ENCODE assay signal across 16 cellular contexts in the genomic region with DNA sequence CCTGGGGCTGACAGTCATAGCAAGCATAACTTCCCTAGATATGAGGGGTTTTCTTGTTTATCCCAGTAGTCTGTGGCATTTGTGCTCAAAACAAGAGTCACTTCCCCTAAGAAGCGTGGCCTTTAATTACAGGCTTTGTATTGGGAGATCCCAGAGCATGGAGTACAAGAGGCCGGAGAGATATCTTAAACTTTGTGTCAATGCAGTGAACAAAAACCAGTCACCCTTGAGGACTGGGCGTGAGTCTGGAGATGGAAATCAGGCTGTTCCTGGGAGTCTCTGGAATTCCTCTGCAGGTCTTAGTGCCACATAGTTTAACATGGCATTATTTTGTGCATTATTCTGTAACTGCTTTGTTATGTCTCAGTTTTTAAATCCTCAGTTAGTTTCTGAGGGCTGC.
A peak's percentile ranks its signal among the peaks of the same experiment; 100 is the strongest.
DNase-seq lines count a peak whose midpoint lies in the region; ATAC-seq and TF ChIP-seq lines count a peak whose summit lies in the region.
"Had no signal": no experiment of that assay in that cellular context is flagged by ENCODE, and none has a peak within 500 bp of the region (broad histone marks: within the 10 kb centered on the region; RNA-seq: fewer than 3 reads in every experiment).

No MANE protein-coding gene starts in this region.

- H3K36me3 ChIP-seq in cardiac muscle cell, result no peaks in the 10 kb centered on the region
- H3K36me3 ChIP-seq in heart right ventricle, result no peaks in the 10 kb centered on the region
- H3K36me3 ChIP-seq in mesendoderm (ENCODE audit: control insufficient read depth, insufficient read depth, low read length), result no peaks in the 10 kb centered on the region
- no peaks in the 10 kb centered on the region for H3K36me3 ChIP-seq in smooth muscle cell (ENCODE audit: low read depth)
- H3K36me3 ChIP-seq: BLaER1, HAP-1 had no signal

- intact Hi-C loops in heart right ventricle (cut with DNase I), result no loop called here

- H3K23me2 ChIP-seq in H9 (ENCODE audit: insufficient read length, low read depth, low read length, poor library complexity, severe bottlenecking), result no peaks in the 10 kb centered on the region

- H3K14ac ChIP-seq in H9 (ENCODE audit: insufficient read depth, low read length), result no peak overlapping the region

- H2BK20ac ChIP-seq in H9 (ENCODE audit: low read depth, low read length, poor library complexity, severe bottlenecking), result no peak overlapping the region

- H4K5ac ChIP-seq in H9 (ENCODE audit: insufficient read length, low read depth, low read length) (no peak overlapping the region), mesendoderm (ENCODE audit: low read length) (no peak overlapping the region)

- peaks cover 10 to 18% of the 10 kb centered on the region in 2 experiments for H3K4me1 Mint-ChIP-seq in H9
- H3K4me1 Mint-ChIP-seq: CD4-positive, alpha-beta memory T cell had no signal

- no peak overlapping the region for H2BK12ac ChIP-seq in H9 (ENCODE audit: insufficient read length, low read depth, low read length)

- H3K9me3 ChIP-seq in cardiac muscle cell (ENCODE audit: low read depth), result no peaks in the 10 kb centered on the region
- peaks cover 0 to 14% (median 0%) of the 10 kb centered on the region in 11 donors for H3K9me3 ChIP-seq in heart right ventricle
- no peaks in the 10 kb centered on the region for H3K9me3 ChIP-seq in H9 (ENCODE audit: control insufficient read depth, low read depth, low read length)
- H3K9me3 ChIP-seq in smooth muscle cell (replicated peaks; ENCODE audit: low read depth), result no peaks in the 10 kb centered on the region
- H3K9me3 ChIP-seq: A549, HAP-1 had no signal

- H3K27ac ChIP-seq in cardiac muscle cell (peak overlapping the region; percentile 12), heart right ventricle (no peak overlapping the region), H9 (ENCODE audit: insufficient read length, low read depth, low read length) (no peak overlapping the region), mesendoderm (ENCODE audit: low read depth, low read length) (no peak overlapping the region), smooth muscle cell (ENCODE audit: low read depth) (peak overlapping the region; percentile 14)
- H3K27ac ChIP-seq: A549, BLaER1 had no signal

- no peak overlapping the region for H3K56ac ChIP-seq in H9 (ENCODE audit: insufficient read length, low read depth, low read length)
- H3K56ac ChIP-seq in mesendoderm (ENCODE audit: low read length), result no peak overlapping the region

- H2BK5ac ChIP-seq in H9 (ENCODE audit: insufficient read length, low read length) (no peak overlapping the region), mesendoderm (ENCODE audit: low read length) (no peak overlapping the region)

- H3K79me2 ChIP-seq in H9 (ENCODE audit: insufficient read depth, low read length), result no peaks in the 10 kb centered on the region
- H3K79me2 ChIP-seq in mesendoderm (ENCODE audit: control insufficient read depth, insufficient read depth, low read length), result no peaks in the 10 kb centered on the region
- H3K79me2 ChIP-seq in smooth muscle cell (ENCODE audit: low read depth), result no peaks in the 10 kb centered on the region

- H3K9ac ChIP-seq in H9 (ENCODE audit: extremely low read depth, insufficient read length, low read length), result no peak overlapping the region
- no peak overlapping the region for H3K9ac ChIP-seq in mesendoderm (ENCODE audit: low read length)
- H3K9ac ChIP-seq in smooth muscle cell (ENCODE audit: low read depth), result no peak overlapping the region
- H3K9ac ChIP-seq: BLaER1 had no signal

- 60 to 66% methylated on average over 3 of the region's 3 CpGs for WGBS in heart right ventricle, 2 donors
- WGBS in H9 (ENCODE audit: extremely low coverage, insufficient read length, low lambda C conversion rate), result no CpG with 5 or more reads among the region's 3 CpGs
- WGBS in mesendoderm (ENCODE audit: extremely low coverage, insufficient coverage, low lambda C conversion rate), result no CpG with 5 or more reads among the region's 3 CpGs
- 31% methylated on average over 3 of the region's 3 CpGs for WGBS in smooth muscle cell (ENCODE audit: low lambda C conversion rate)

- no peaks in the 10 kb centered on the region for H3K27me3 ChIP-seq in cardiac muscle cell
- peaks cover 0 to 10% (median 0%) of the 10 kb centered on the region in 7 donors for H3K27me3 ChIP-seq in heart right ventricle
- no peaks in the 10 kb centered on the region for H3K27me3 ChIP-seq in H9 (ENCODE audit: insufficient read depth, low read length)
- no peaks in the 10 kb centered on the region for H3K27me3 ChIP-seq in mesendoderm (ENCODE audit: insufficient read depth, low read length, poor library complexity)
- H3K27me3 ChIP-seq in smooth muscle cell (ENCODE audit: low read depth), result no peaks in the 10 kb centered on the region
- H3K27me3 ChIP-seq: BLaER1 had no signal

- no peaks in the 10 kb centered on the region; a peak in 2 of 5 replicates for H3K9me3 Mint-ChIP-seq in H9

- H4K20me1 ChIP-seq in H9 (ENCODE audit: control insufficient read depth, insufficient read depth, insufficient read length) (no peaks in the 10 kb centered on the region), smooth muscle cell (ENCODE audit: low read depth) (no peaks in the 10 kb centered on the region)
- H4K20me1 ChIP-seq: BLaER1 had no signal

- H2BK120ac ChIP-seq in H9 (ENCODE audit: low read depth, low read length, poor library complexity, severe bottlenecking) (no peak overlapping the region), mesendoderm (ENCODE audit: low read depth, low read length) (no peak overlapping the region)

- H4K8ac ChIP-seq in H9 (replicated peaks; ENCODE audit: insufficient read length, low read depth, low read length) (no peak overlapping the region), mesendoderm (ENCODE audit: low read depth, low read length) (no peak overlapping the region)

- H3K18ac ChIP-seq in H9 (ENCODE audit: insufficient read length, low read depth, low read length) (no peak overlapping the region), mesendoderm (ENCODE audit: low read length) (no peak overlapping the region)

- no peak overlapping the region for H2AK5ac ChIP-seq in H9 (ENCODE audit: insufficient read length, low read length)
- no peak overlapping the region for H2AK5ac ChIP-seq in mesendoderm (ENCODE audit: low read length)

- H3T11ph ChIP-seq in H9 (ENCODE audit: low read length), result no peak overlapping the region

- H3K4ac ChIP-seq in H9 (ENCODE audit: low read depth, low read length) (no peak overlapping the region), mesendoderm (ENCODE audit: low read depth, low read length) (no peak overlapping the region)

- H3K4me3 ChIP-seq in cardiac muscle cell (no peak overlapping the region), heart right ventricle (no peak overlapping the region), mesendoderm (ENCODE audit: low read length) (no peak overlapping the region), smooth muscle cell (no peak overlapping the region)
- H3K4me3 ChIP-seq: A549, BLaER1, GM12878, HAP-1 had no signal

- no peak overlapping the region for H3K4me2 ChIP-seq in H9 (ENCODE audit: insufficient read depth, insufficient read length, low read length)
- H3K4me2 ChIP-seq in mesendoderm (ENCODE audit: low read length), result no peak overlapping the region
- H3K4me2 ChIP-seq in smooth muscle cell, result no peak overlapping the region
- H3K4me2 ChIP-seq: A549, BLaER1 had no signal

- H2AFZ ChIP-seq in H9 (ENCODE audit: low read length) (peak overlapping the region; percentile 52), smooth muscle cell (ENCODE audit: low read depth) (no peak overlapping the region)

- H3K4me1 ChIP-seq in cardiac muscle cell (ENCODE audit: low read depth) (no peaks in the 10 kb centered on the region), heart right ventricle (peaks cover 0 to 3% (median 0%) of the 10 kb centered on the region in 9 donors), H9 (ENCODE audit: insufficient read depth, low read length) (no peaks in the 10 kb centered on the region), mesendoderm (ENCODE audit: control insufficient read depth, low read depth, low read length) (no peaks in the 10 kb centered on the region), smooth muscle cell (ENCODE audit: low read depth) (no peaks in the 10 kb centered on the region)
- H3K4me1 ChIP-seq: A549 had no signal

- no peaks in the 10 kb centered on the region for H3F3A ChIP-seq in smooth muscle cell (ENCODE audit: low read depth)

- no peaks in the 10 kb centered on the region; the same call in 1 of the 2 replicates for H3K27me3 Mint-ChIP-seq in H9 (ENCODE audit: low read depth)

- no peak for TF ChIP-seq CTCF in cardiac muscle cell (IDR thresholded peaks at IDR 0.05; ENCODE audit: low read depth, low read length)
- no peak for TF ChIP-seq CTCF in heart right ventricle (IDR thresholded peaks at IDR 0.05)
- no peak for TF ChIP-seq CTCF in H9 (conservative IDR thresholded peaks at IDR 0.05)
- no peak for TF ChIP-seq CTCF in smooth muscle cell (IDR thresholded peaks at IDR 0.05; ENCODE audit: borderline replicate concordance, insufficient read depth, poor library complexity, severe bottlenecking)

- H3K4me3 Mint-ChIP-seq in H9, result no peak overlapping the region
- H3K4me3 Mint-ChIP-seq: CD14-positive monocyte; CD4-positive, alpha-beta memory T cell had no signal

- DNase-seq in cardiac muscle cell (ENCODE audit: low read depth in 1 of 2, low spot score in 1 of 2) (peak in 1 of 2 donors; percentile 3), heart right ventricle (no peak), H9 (no peak), mesendoderm (peak; percentile 14), smooth muscle cell (lab: John Stamatoyannopoulos, UW; ENCODE audit: unreplicated experiment) (no peak), NCI-H2171 treated with DMSO at 0.1 percent for 48 hours (lab: John Stamatoyannopoulos, UW) (no peak), RPMI8226 (no peak)
- DNase-seq: Calu3; CD4-positive, alpha-beta memory T cell; DMS79 treated with DMSO at 0.1 percent for 48 hours; KBM-7 had no signal

- H3K27ac Mint-ChIP-seq in H9, result no peak overlapping the region
- H3K27ac Mint-ChIP-seq: CD14-positive monocyte had no signal

- H3K23ac ChIP-seq in H9 (ENCODE audit: insufficient read length, low read depth, low read length) (no peak overlapping the region), mesendoderm (ENCODE audit: low read length) (no peak overlapping the region)

- H2BK15ac ChIP-seq in H9 (ENCODE audit: low read depth, low read length) (no peak overlapping the region), mesendoderm (replicated peaks; ENCODE audit: low read depth) (no peak overlapping the region)

- H3K79me1 ChIP-seq in H9 (ENCODE audit: insufficient read depth, low read depth, low read length, poor library complexity, severe bottlenecking) (no peaks in the 10 kb centered on the region), mesendoderm (ENCODE audit: low read length) (no peaks in the 10 kb centered on the region)

- ATAC-seq in heart right ventricle, result no peak
- ATAC-seq: A549, GM12878 had no signal

- no peak overlapping the region for H4K91ac ChIP-seq in H9 (ENCODE audit: insufficient read length, low read depth, low read length)

- H3K36me3 Mint-ChIP-seq in H9 (ENCODE audit: insufficient read depth in 1 of 3, low read depth in 3 of 3), result no peaks in the 10 kb centered on the region
- H3K36me3 Mint-ChIP-seq: CD14-positive monocyte had no signal

Comparison
In these comparisons a context has a peak if more than half of its experiments do, and no peak if none do; other contexts are left out.
1. H3K27ac ChIP-seq: peak in cardiac muscle cell (single experiment) and smooth muscle cell (single experiment); none in heart right ventricle (0 of 10), H9 (single experiment) and mesendoderm (single experiment).